8 cellular contexts compared by ENCODE assay signal in genomic region chr6:52724406-52725121, GRCh38. TPM values are rescaled to one million over a fixed set of nuclear protein-coding genes. Genes with fewer than 3 reads are reported as not detected.
A peak's percentile ranks its signal among the peaks of the same experiment; 100 is the strongest.
DNase-seq lines count a peak whose midpoint lies in the region; ATAC-seq and TF ChIP-seq lines count a peak whose summit lies in the region.

No MANE protein-coding gene starts in this region.

- WGBS in lower leg skin, 2 donors: 75 to 77% methylated on average over 13 of the region's 13 CpGs

- no peaks in the 10 kb centered on the region for H3K27me3 ChIP-seq in colonic mucosa

- H3K4me3 Mint-ChIP-seq in activated B cell treated with CpG ODN at 0.5 μM for 24 hours: no peak overlapping the region

- H3K36me3 Mint-ChIP-seq in activated B cell treated with CpG ODN at 0.5 μM for 24 hours (ENCODE audit: low read depth): no peaks in the 10 kb centered on the region

- DNase-seq in AML-193 (lab: John Stamatoyannopoulos, UW): peak; percentile 73 to 74
- DNase-seq in NCI-H2196 (lab: John Stamatoyannopoulos, UW; ENCODE audit: unreplicated experiment): peak; percentile 72
- DNase-seq in activated B cell treated with CpG ODN at 0.5 μM for 24 hours: peak; percentile 26
- peak; percentile 88 for DNase-seq in colonic mucosa
- peak; percentile 52 to 89 for DNase-seq in lower leg skin (ENCODE audit: low spot score in 2 of 2)
- peak; percentile 13 for DNase-seq in stimulated activated CD8-positive, alpha-beta memory T cell treated with anti-CD3 and anti-CD28 coated beads, Interleukin-12 subunit alpha, Interleukin-12 subunit beta, amount 100 ng/mL, for 1 hour (ENCODE audit: low read depth)

- H3K4me3 ChIP-seq in colonic mucosa (no peak overlapping the region), lower leg skin (ENCODE audit: low read depth, poor library complexity, severe bottlenecking) (no peak overlapping the region)

- no peaks in the 10 kb centered on the region for H3K27me3 Mint-ChIP-seq in activated B cell treated with CpG ODN at 0.5 μM for 24 hours

- CTCF ChIA-PET in activated B cell treated with CpG ODN at 0.5 μM for 24 hours (lab: Charles Lee): interaction anchor here (1.0 to 1.2 kb wide), 2 partner anchors 25 to 271 kb away, joined by 3 to 5 read pairs; partner anchors contain the start of gene GSTA4

- TF ChIP-seq CTCF in activated B cell treated with CpG ODN at 0.5 μM for 24 hours (IDR thresholded peaks at IDR 0.05) (no peak), colonic mucosa (IDR thresholded peaks at IDR 0.05) (peak; percentile 67), lower leg skin (IDR thresholded peaks at IDR 0.05) (no peak)

- TF ChIP-seq POLR2A in lower leg skin (IDR thresholded peaks at IDR 0.05): no peak

- no peaks in the 10 kb centered on the region for H3K36me3 ChIP-seq in colonic mucosa

- H3K9ac ChIP-seq in colonic mucosa (ENCODE audit: low read depth in 2 of 2, low read length in 2 of 2): no peak overlapping the region

- peak overlapping the region; percentile 68 for H3K27ac ChIP-seq in colonic mucosa

- ATAC-seq in GM18870 (IDR thresholded peaks at IDR 0.05; ENCODE audit: unreplicated experiment): peak; percentile 91
- ATAC-seq in HG03066 (IDR thresholded peaks at IDR 0.05; ENCODE audit: low read depth, unreplicated experiment): peak; percentile 98
- peak; percentile 97 for ATAC-seq in activated B cell treated with CpG ODN at 0.5 μM for 24 hours (ENCODE audit: low read depth)

- H3K27ac Mint-ChIP-seq in activated B cell treated with CpG ODN at 0.5 μM for 24 hours: no peak overlapping the region

- intact Hi-C loops in activated B cell treated with CpG ODN at 0.5 μM for 24 hours (cut with micrococcal nuclease): loop anchor here (1.0 kb wide), 1 partner anchor 760 kb away; no protein-coding TSS in a partner anchor
- intact Hi-C loops in colonic mucosa (cut with DNase I): no loop called here
- intact Hi-C loops in lower leg skin (cut with DNase I; ENCODE audit: low total_unique reads): no loop called here

- peaks cover 7% of the 10 kb centered on the region for H3K4me1 Mint-ChIP-seq in activated B cell treated with CpG ODN at 0.5 μM for 24 hours

- no peaks in the 10 kb centered on the region for H3K9me3 Mint-ChIP-seq in activated B cell treated with CpG ODN at 0.5 μM for 24 hours

- H3K4me1 ChIP-seq in colonic mucosa: no peaks in the 10 kb centered on the region

- POLR2A ChIA-PET in activated B cell treated with CpG ODN at 0.5 μM for 24 hours (lab: Charles Lee): interaction anchor here (0.6 kb wide), 1 partner anchor 344 kb away, joined by 3 read pairs; no protein-coding TSS in a partner anchor

- H3K9me3 ChIP-seq in colonic mucosa: no peaks in the 10 kb centered on the region

RNA-seq across cellular contexts. Expression of gene GSTA2, which starts 38.7 kb away (rescaled TPM):
- not detected in 2 replicates for total RNA-seq in activated B cell treated with CpG ODN at 0.5 μM for 24 hours
- under 1 TPM; 0.22 to 0.35 TPM for total RNA-seq in colonic mucosa
- total RNA-seq in lower leg skin: not detected

RNA-seq across cellular contexts. Expression of gene TMEM14A, which starts 53.7 kb away (rescaled TPM):
- total RNA-seq in activated B cell treated with CpG ODN at 0.5 μM for 24 hours (6.6 and 7.7 TPM in 2 replicates), colonic mucosa (10 to 100 TPM; 22.0 to 24.1 TPM), lower leg skin (1 to 10 TPM; 6.2 to 9.3 (median 8.5) TPM)

Comparison
In these comparisons a context has a peak if more than half of its experiments do, and no peak if none do; other contexts are left out.
1. DNase-seq: peak in every context shown above with its lines; median percentile 88 in colonic mucosa; 74 in AML-193; 72 in NCI-H2196; 70 in lower leg skin; 26 in activated B cell treated with CpG ODN at 0.5 μM for 24 hours; 13 in stimulated activated CD8-positive, alpha-beta memory T cell treated with anti-CD3 and anti-CD28 coated beads, Interleukin-12 subunit alpha, Interleukin-12 subunit beta, amount 100 ng/mL, for 1 hour.